Comparison of ENCODE assay signal across 18 cellular contexts in genomic region chr7:120709931-120710330, GRCh38.
"Had no signal": no experiment of that assay in that cellular context is flagged by ENCODE, and none has a peak within 500 bp of the region (broad histone marks: within the 10 kb centered on the region; RNA-seq: fewer than 3 reads in every experiment).

No MANE protein-coding gene starts in this region.

- H3K79me2 ChIP-seq: hepatocyte had no signal

- H3K4me3 ChIP-seq: adrenal gland, esophagus squamous epithelium, hepatocyte, lower lobe of right lung, upper lobe of right lung had no signal

- H3K27ac ChIP-seq: adrenal gland, esophagus squamous epithelium, hepatocyte, lower lobe of right lung, upper lobe of right lung had no signal

- H2AFZ ChIP-seq: hepatocyte had no signal

- H3K9me3 ChIP-seq: adrenal gland, esophagus squamous epithelium, lower lobe of right lung, upper lobe of right lung had no signal

- H3K4me2 ChIP-seq: hepatocyte had no signal

- ATAC-seq: activated naive CD4-positive, alpha-beta T cell treated with anti-CD3 and anti-CD28 coated beads, Interleukin-2, amount 50 U/mL, for 72 hours; activated T-cell treated with anti-CD3 and anti-CD28 coated beads, Interleukin-2, amount 50 U/mL, for 72 hours; effector memory CD8-positive, alpha-beta T cell; left colon; lower lobe of right lung; upper lobe of right lung had no signal

- DNase-seq: activated CD4-positive, alpha-beta T cell treated with anti-CD3 and anti-CD28 coated beads, Interleukin-2, amount 50 U/mL, for 1 hour; activated effector memory CD4-positive, alpha-beta T cell treated with anti-CD3 and anti-CD28 coated beads, Interleukin-2, amount 50 U/mL, for 16 hours; activated T-cell treated with anti-CD3 and anti-CD28 coated beads, Interleukin-2, amount 50 U/mL, for 72 hours; adrenal gland; effector memory CD8-positive, alpha-beta T cell; esophagus squamous epithelium; foreskin fibroblast; left colon; lower lobe of right lung; occipital lobe; posterior cingulate gyrus; stimulated activated CD4-positive, alpha-beta T cell treated with anti-CD3 and anti-CD28 coated beads, Interleukin-1b, Interleukin-23, amount 100 ng/mL, for 48 hours; stimulated activated CD8-positive, alpha-beta memory T cell treated with anti-CD3 and anti-CD28 coated beads, Interleukin-4, amount 100 ng/mL, for 48 hours; stimulated activated naive CD4-positive, alpha-beta T cell; T-helper 9 cell; upper lobe of right lung had no signal

- H3K27me3 ChIP-seq: adrenal gland, esophagus squamous epithelium, hepatocyte, upper lobe of right lung had no signal

- H3K4me1 ChIP-seq: adrenal gland, esophagus squamous epithelium, lower lobe of right lung, upper lobe of right lung had no signal

- H3K36me3 ChIP-seq: adrenal gland, esophagus squamous epithelium, lower lobe of right lung, upper lobe of right lung had no signal
